In genomic region chr7:24767878-24768569, GRCh38 we compare ENCODE assay signal across 1 cellular context.
TF ChIP-seq lines count a peak whose summit lies in the region.

No MANE protein-coding gene starts in this region.

TF ChIP-seq in SK-N-SH, 30 proteins besides CTCF, POLR2A, EP300 and RAD21 (continued from another document):
- TF ChIP-seq FOSL2 (IDR thresholded peaks at IDR 0.05; ENCODE audit: borderline replicate concordance, low read depth), result no peak
- TF ChIP-seq JUND (IDR thresholded peaks at IDR 0.05), result no peak
- TF ChIP-seq FOXJ3 (CRISPR knock-in tag; IDR thresholded peaks at IDR 0.05), result no peak
- TF ChIP-seq NFIC (IDR thresholded peaks at IDR 0.05; ENCODE audit: borderline replicate concordance), result no peak
- TF ChIP-seq YY1 (IDR thresholded peaks at IDR 0.05; ENCODE audit: low read depth), result no peak
TF ChIP-seq in SK-N-SH: peak in this region for 1.
